8 cellular contexts compared by ENCODE assay signal in genomic region chr12:42144174-42144423, GRCh38. TPM values are rescaled to one million over a fixed set of nuclear protein-coding genes. Genes with fewer than 3 reads are reported as not detected.
A peak's percentile ranks its signal among the peaks of the same experiment; 100 is the strongest.
DNase-seq lines count a peak whose midpoint lies in the region; ATAC-seq and TF ChIP-seq lines count a peak whose summit lies in the region.

No MANE protein-coding gene starts in this region.

- H3K4me1 ChIP-seq in liver (ENCODE audit: control insufficient read depth in 4 of 4, insufficient read depth in 4 of 4, low read length in 3 of 4) (peaks cover 0 to 20% (median 15%) of the 10 kb centered on the region in 4 donors), transverse colon (peaks cover 0 to 27% (median 10%) of the 10 kb centered on the region in 4 donors)

- ATAC-seq in HG02763 (IDR thresholded peaks at IDR 0.05; ENCODE audit: unreplicated experiment) = peak; percentile 17
- peak; percentile 33 for ATAC-seq in activated naive CD8-positive, alpha-beta T cell treated with anti-CD3 and anti-CD28 coated beads, Interleukin-2, amount 10 ng/mL, durations not matched to agents 7 days and 5 days (ENCODE audit: low read depth)

- H3K4me3 ChIP-seq in liver (ENCODE audit: low read depth in 1 of 3, low read length in 3 of 3) = peak overlapping the region; percentile 84 to 97 (median 87)
- peak overlapping the region; percentile 64 to 95 (median 74) for H3K4me3 ChIP-seq in transverse colon

- no peaks in the 10 kb centered on the region for H3K36me3 ChIP-seq in liver (ENCODE audit: control insufficient read depth in 4 of 4, insufficient read depth in 3 of 4, low read depth in 1 of 4, low read length in 3 of 4)
- no peaks in the 10 kb centered on the region for H3K36me3 ChIP-seq in transverse colon

- POLR2A ChIA-PET in activated naive CD8-positive, alpha-beta T cell treated with anti-CD3 and anti-CD28 coated beads, Interleukin-2, amount 10 ng/mL, durations not matched to agents 7 days and 5 days (lab: Charles Lee) = interaction anchor here (1.6 kb wide), 1 partner anchor 94 kb away, joined by 7 read pairs; the partner anchor contains the start of gene YAF2

- H3K36me3 Mint-ChIP-seq in activated naive CD8-positive, alpha-beta T cell treated with anti-CD3 and anti-CD28 coated beads, Interleukin-2, amount 10 ng/mL, durations not matched to agents 7 days and 5 days = no peaks in the 10 kb centered on the region

- intact Hi-C loops in transverse colon (cut with DNase I; ENCODE audit: low total_unique reads) (loop anchor here (5.0 kb wide), 1 partner anchor 93 kb away; the partner anchor contains the start of gene YAF2), posterior vena cava (cut with DNase I) (loop anchor here in 1 of 2 donors (10.0 kb wide), 2 partner anchors 91 to 181 kb away; partner anchors contain the start of genes PPHLN1, YAF2 and ZCRB1)

- no peaks in the 10 kb centered on the region for H3K27me3 ChIP-seq in liver (ENCODE audit: control insufficient read depth in 4 of 4, insufficient read depth in 4 of 4, low read length in 3 of 4)
- H3K27me3 ChIP-seq in transverse colon = no peaks in the 10 kb centered on the region

- no peak for TF ChIP-seq EP300 in transverse colon (IDR thresholded peaks at IDR 0.05; ENCODE audit: low read depth)

- in situ Hi-C loops in transverse colon (cut with MboI; ENCODE audit: low pct_ligation_motif_present in 1 of 4, low pct_unique_long_range_greater_than_20kb in 1 of 4, low sequenced_read_pairs in 3 of 4) = loop anchor here in 3 of 4 donors (10.0 to 25.0 kb wide), 5 partner anchors 91 to 1193 kb away; partner anchors contain the start of genes YAF2 (in 2 of the 3), PPHLN1 (in 1 of the 3) and ZCRB1 (in 1 of the 3)

- H3K4me3 Mint-ChIP-seq in activated naive CD8-positive, alpha-beta T cell treated with anti-CD3 and anti-CD28 coated beads, Interleukin-2, amount 10 ng/mL, durations not matched to agents 7 days and 5 days = peak overlapping the region; percentile 97

- TF ChIP-seq CTCF in liver (IDR thresholded peaks at IDR 0.05; ENCODE audit: low read depth, low read length, missing input control) (no peak), transverse colon (IDR thresholded peaks at IDR 0.05) (no peak)

- no peaks in the 10 kb centered on the region for H3K9me3 Mint-ChIP-seq in activated naive CD8-positive, alpha-beta T cell treated with anti-CD3 and anti-CD28 coated beads, Interleukin-2, amount 10 ng/mL, durations not matched to agents 7 days and 5 days

- H3K9me3 ChIP-seq in liver (ENCODE audit: control insufficient read depth in 4 of 4, low read length in 3 of 4) (no peaks in the 10 kb centered on the region), transverse colon (no peaks in the 10 kb centered on the region)

- peaks cover 30% of the 10 kb centered on the region for H3K4me1 Mint-ChIP-seq in activated naive CD8-positive, alpha-beta T cell treated with anti-CD3 and anti-CD28 coated beads, Interleukin-2, amount 10 ng/mL, durations not matched to agents 7 days and 5 days

- TF ChIP-seq RAD21 in liver (IDR thresholded peaks at IDR 0.05) = no peak

- peaks cover 9% of the 10 kb centered on the region for H3K27me3 Mint-ChIP-seq in activated naive CD8-positive, alpha-beta T cell treated with anti-CD3 and anti-CD28 coated beads, Interleukin-2, amount 10 ng/mL, durations not matched to agents 7 days and 5 days

- DNase-seq in ELR (ENCODE audit: low read depth) = peak; percentile 36
- no peak for DNase-seq in activated naive CD8-positive, alpha-beta T cell treated with anti-CD3 and anti-CD28 coated beads, Interleukin-2, amount 10 ng/mL, durations not matched to agents 7 days and 5 days
- no peak for DNase-seq in transverse colon
- DNase-seq in iPS-NIHi11 (ENCODE audit: low spot score) = no peak
- no peak for DNase-seq in kidney tubule cell (ENCODE audit: low spot score)
- no peak for DNase-seq in posterior vena cava (ENCODE audit: low spot score)

- no peak for TF ChIP-seq POLR2A in transverse colon (IDR thresholded peaks at IDR 0.05)

- H3K27ac Mint-ChIP-seq in activated naive CD8-positive, alpha-beta T cell treated with anti-CD3 and anti-CD28 coated beads, Interleukin-2, amount 10 ng/mL, durations not matched to agents 7 days and 5 days = peak overlapping the region; percentile 84

- peak overlapping the region; percentile 7 to 77 for H3K9ac ChIP-seq in liver (ENCODE audit: low read depth in 1 of 2, low read length in 2 of 2)

- H3K27ac ChIP-seq in liver (ENCODE audit: low read depth in 1 of 2, low read length in 2 of 2) (peak overlapping the region; percentile 84 to 86), transverse colon (peak overlapping the region; percentile 89 to 97 (median 92))

- under 1% methylated on average over 23 of the region's 23 CpGs for WGBS in liver
- WGBS in transverse colon (ENCODE audit: low coverage in 1 of 2), 2 donors = 0% methylated on average over 22 of the region's 23 CpGs; no CpG with 5 or more reads in 1 of the 2 donors

TF ChIP-seq in liver, 16 proteins besides CTCF, POLR2A, EP300 and RAD21:
- TF ChIP-seq FOXA1 (IDR thresholded peaks at IDR 0.05) (no peak), YY1 (IDR thresholded peaks at IDR 0.05) (no peak)
TF ChIP-seq in liver: peak in this region for 0.

RNA-seq across cellular contexts. Expression of gene GXYLT1, which starts 0.6 kb away (rescaled TPM):
- total RNA-seq in activated naive CD8-positive, alpha-beta T cell treated with anti-CD3 and anti-CD28 coated beads, Interleukin-2, amount 10 ng/mL, durations not matched to agents 7 days and 5 days = 1 to 10 TPM; 9.0 TPM
- 10 to 100 TPM; 11.2 to 13.7 TPM for total RNA-seq in liver
- polyA plus RNA-seq in liver = 1 to 10 TPM; 2.8 to 4.0 TPM
- total RNA-seq in transverse colon = 10 to 100 TPM in 2 of 4 donors, 1 to 10 TPM in 2; 3.6 to 17.5 (median 8.7) TPM
- 10 to 100 TPM in 1 of 2 donors, 1 to 10 TPM in 1; 9.4 to 13.7 TPM for total RNA-seq in posterior vena cava
